Comparison of ENCODE assay signal across 8 cellular contexts in the genomic region with DNA sequence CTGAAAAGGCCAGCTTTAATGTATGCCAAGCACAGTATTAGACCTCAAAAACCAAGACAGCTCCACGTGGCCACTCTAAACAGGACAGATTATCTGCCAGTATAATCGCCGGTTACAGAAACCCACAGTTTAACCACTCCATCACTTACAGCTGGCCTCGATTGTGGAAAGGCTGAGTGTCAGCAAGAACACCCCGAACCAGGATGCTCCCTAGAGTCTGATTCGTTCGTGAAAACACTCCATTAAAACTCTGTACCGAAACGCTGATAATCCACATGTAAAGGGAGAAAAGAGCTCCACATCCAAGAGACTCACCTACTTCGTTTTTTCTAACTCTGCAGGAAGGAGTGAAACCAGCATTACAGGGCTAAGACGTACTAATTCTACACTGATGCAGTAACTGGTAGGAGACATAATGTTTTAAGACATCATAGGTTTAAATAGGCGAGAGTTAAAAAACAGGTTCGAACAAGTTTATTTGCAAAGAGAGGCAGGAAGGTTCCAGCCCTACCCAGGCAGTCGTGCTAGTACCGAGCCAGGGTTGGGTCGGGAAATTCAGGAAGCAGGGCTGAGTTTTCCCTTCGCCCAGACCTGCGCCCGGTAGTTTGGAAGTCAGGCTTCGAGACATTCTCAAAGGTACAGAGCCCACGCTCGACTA. TPM values are rescaled to one million over a fixed set of nuclear protein-coding genes. Genes with fewer than 3 reads are reported as not detected.
DNase-seq lines count a peak whose midpoint lies in the region; ATAC-seq and TF ChIP-seq lines count a peak whose summit lies in the region.

No MANE protein-coding gene starts in this region.

- H3K36me3 ChIP-seq in lower lobe of right lung (no peaks in the 10 kb centered on the region), suprapubic skin (no peaks in the 10 kb centered on the region)

- H3K4me3 ChIP-seq in GM12865 (ENCODE audit: low read depth, low read length) (peak overlapping the region; percentile 68), lower lobe of right lung (peak overlapping the region; percentile 91), suprapubic skin (peak overlapping the region; percentile 93)

- H3K9me3 ChIP-seq in lower lobe of right lung = no peaks in the 10 kb centered on the region
- H3K9me3 ChIP-seq in suprapubic skin = no peaks in the 10 kb centered on the region

- H3K36me3 Mint-ChIP-seq in dendritic cell treated with granulocyte-macrophage colony-stimulating factor and Interleukin-4, amounts not matched to agents 40 ng/mL and 50 ng/mL, for 4 days (ENCODE audit: low read depth) = peaks cover 44% of the 10 kb centered on the region

- no peak for TF ChIP-seq EP300 in suprapubic skin (IDR thresholded peaks at IDR 0.05)

- H3K4me1 ChIP-seq in lower lobe of right lung (peaks cover 66% of the 10 kb centered on the region), suprapubic skin (peaks cover 60% of the 10 kb centered on the region)

- TF ChIP-seq CTCF in 22Rv1 (IDR thresholded peaks at IDR 0.05) (no peak), GM12865 (IDR thresholded peaks at IDR 0.05; ENCODE audit: insufficient read depth, low read depth, low read length, missing control alignments) (no peak), lower lobe of right lung (IDR thresholded peaks at IDR 0.05) (no peak), suprapubic skin (IDR thresholded peaks at IDR 0.05) (no peak)

- H3K27ac Mint-ChIP-seq in dendritic cell treated with granulocyte-macrophage colony-stimulating factor and Interleukin-4, amounts not matched to agents 40 ng/mL and 50 ng/mL, for 4 days = peak overlapping the region; percentile 100

- peak overlapping the region; percentile 100 for H3K4me3 Mint-ChIP-seq in dendritic cell treated with granulocyte-macrophage colony-stimulating factor and Interleukin-4, amounts not matched to agents 40 ng/mL and 50 ng/mL, for 4 days

- H3K4me1 Mint-ChIP-seq in dendritic cell treated with granulocyte-macrophage colony-stimulating factor and Interleukin-4, amounts not matched to agents 40 ng/mL and 50 ng/mL, for 4 days (ENCODE audit: low read depth) = peaks cover 60% of the 10 kb centered on the region

- ATAC-seq in lower lobe of right lung = peak; percentile 5 to 31

- no peaks in the 10 kb centered on the region for H3K27me3 Mint-ChIP-seq in dendritic cell treated with granulocyte-macrophage colony-stimulating factor and Interleukin-4, amounts not matched to agents 40 ng/mL and 50 ng/mL, for 4 days

- peak; percentile 5 for DNase-seq in GM12865 (ENCODE audit: low read depth)
- peak; percentile 49 for DNase-seq in RKO (ENCODE audit: low spot score)
- DNase-seq in lower lobe of right lung = no peak
- DNase-seq in suprapubic skin (ENCODE audit: low spot score in 2 of 2) = no peak
- DNase-seq in putamen (ENCODE audit: low spot score) = no peak
- DNase-seq in GM19238 (ENCODE audit: insufficient read length, low spot score) = no peak

- WGBS in suprapubic skin = 0% methylated on average over 22 of the region's 22 CpGs

- H3K27me3 ChIP-seq in lower lobe of right lung (ENCODE audit: low read depth) (no peaks in the 10 kb centered on the region), suprapubic skin (no peaks in the 10 kb centered on the region)

- intact Hi-C loops in dendritic cell treated with granulocyte-macrophage colony-stimulating factor and Interleukin-4, amounts not matched to agents 40 ng/mL and 50 ng/mL, for 4 days (cut with micrococcal nuclease) = loop anchor here (5.0 to 10.0 kb wide), 4 partner anchors 38 to 163 kb away; partner anchors contain the start of gene ZFYVE16
- intact Hi-C loops in lower lobe of right lung (cut with DNase I) = no loop called here

- TF ChIP-seq POLR2A in suprapubic skin (IDR thresholded peaks at IDR 0.05) = no peak

- no peaks in the 10 kb centered on the region for H3K9me3 Mint-ChIP-seq in dendritic cell treated with granulocyte-macrophage colony-stimulating factor and Interleukin-4, amounts not matched to agents 40 ng/mL and 50 ng/mL, for 4 days

- H3K27ac ChIP-seq in 22Rv1 = peak overlapping the region; percentile 72
- peak overlapping the region; percentile 97 for H3K27ac ChIP-seq in lower lobe of right lung
- peak overlapping the region; percentile 96 for H3K27ac ChIP-seq in suprapubic skin

RNA-seq across cellular contexts. Expression of gene SERINC5, which starts 1.0 kb away (rescaled TPM):
- total RNA-seq in lower lobe of right lung (52.6 TPM), suprapubic skin (10 to 100 TPM; 53.8 to 68.8 (median 62.5) TPM)

Comparison
In these comparisons a context has a peak if more than half of its experiments do, and no peak if none do; other contexts are left out.
1. DNase-seq: peak in GM12865 (single experiment) and RKO (single experiment); none in lower lobe of right lung (single experiment), suprapubic skin (0 of 2), putamen (single experiment) and GM19238 (single experiment).
2. Peak in every context shown above with its lines, with median percentiles within 50 percentile points of each other: H3K27ac ChIP-seq and H3K4me3 ChIP-seq.